Comparison of ENCODE assay signal across 34 cellular contexts in the genomic region with DNA sequence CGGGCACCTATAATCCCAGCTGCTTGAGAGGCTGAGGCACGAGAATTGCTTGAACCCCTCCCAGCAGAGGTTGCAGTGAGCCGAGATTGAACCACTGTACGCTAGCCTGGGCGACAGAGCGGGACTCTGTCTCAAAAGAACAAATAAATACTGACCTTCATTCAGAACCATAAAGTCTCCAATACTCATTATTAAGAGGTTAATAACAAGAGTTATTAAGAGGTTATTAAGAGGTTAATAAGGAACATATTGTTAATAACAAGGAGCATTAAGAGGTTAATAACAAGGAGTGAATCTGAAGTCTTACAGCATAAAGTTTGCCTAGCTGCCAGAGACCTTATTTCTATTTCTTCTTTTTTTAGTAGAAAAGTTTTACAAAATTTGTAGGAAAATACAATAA. TPM values are rescaled to one million over a fixed set of nuclear protein-coding genes. Genes with fewer than 3 reads are reported as not detected.
"Had no signal": no experiment of that assay in that cellular context is flagged by ENCODE, and none has a peak within 500 bp of the region (broad histone marks: within the 10 kb centered on the region; RNA-seq: fewer than 3 reads in every experiment).

No MANE protein-coding gene starts in this region.

- DNase-seq: activated CD4-positive, alpha-beta memory T cell treated with anti-CD3 and anti-CD28 coated beads for 36 hours; activated CD4-positive, alpha-beta T cell treated with anti-CD3 and anti-CD28 coated beads for 36 hours; activated CD4-positive, alpha-beta T cell treated with anti-CD3 and anti-CD28 coated beads, Interleukin-2, amount 10 ng/mL, durations not matched to agents 24 days and 14 days; activated CD4-positive, CD25-positive, alpha-beta regulatory T cell; activated CD4-positive, CD25-positive, alpha-beta regulatory T cell treated with anti-CD3 and anti-CD28 coated beads, Interleukin-2, amount 50 U/mL, for 72 hours; activated CD8-positive, alpha-beta memory T cell treated with anti-CD3 and anti-CD28 coated beads, Interleukin-2, amount 10 ng/mL, durations not matched to agents 7 days and 5 days; activated CD8-positive, alpha-beta memory T cell treated with anti-CD3 and anti-CD28 coated beads, Interleukin-2, amount 50 U/mL, for 4 hours; activated CD8-positive, alpha-beta T cell treated with anti-CD3 and anti-CD28 coated beads, Interleukin-2, amount 10 ng/mL, durations not matched to agents 7 days and 5 days; activated gamma-delta T cell treated with Interleukin-2 at 50 U/mL for 16 hours; activated naive CD4-positive, alpha-beta T cell treated with anti-CD3 and anti-CD28 coated beads, Interleukin-2, amount 50 U/mL, for 16 hours; activated naive CD4-positive, alpha-beta T cell treated with Interleukin-2 at 50 U/mL for 16 hours; activated T-cell treated with anti-CD3 and anti-CD28 coated beads, Interleukin-2, amount 50 U/mL, for 1 hour; activated T-cell treated with anti-CD3 and anti-CD28 coated beads, Interleukin-2, amount 50 U/mL, for 48 hours; amniotic stem cell; anterior cingulate cortex; brain microvascular endothelial cell; cortex of kidney; dermis blood vessel endothelial cell; effector CD4-positive, alpha-beta T cell; esophagus squamous epithelium; foreskin melanocyte; head of caudate nucleus; T-helper 1 cell; T-helper 2 cell had no signal

- H3K27me3 Mint-ChIP-seq: activated CD4-positive, alpha-beta memory T cell treated with anti-CD3 and anti-CD28 coated beads for 36 hours; activated CD4-positive, alpha-beta T cell treated with anti-CD3 and anti-CD28 coated beads for 36 hours; activated CD4-positive, alpha-beta T cell treated with anti-CD3 and anti-CD28 coated beads, Interleukin-2, amount 10 ng/mL, durations not matched to agents 24 days and 14 days; activated CD8-positive, alpha-beta memory T cell treated with anti-CD3 and anti-CD28 coated beads, Interleukin-2, amount 10 ng/mL, durations not matched to agents 7 days and 5 days; activated naive CD8-positive, alpha-beta T cell; central memory CD8-positive, alpha-beta T cell had no signal

- H3K9me3 ChIP-seq: esophagus squamous epithelium had no signal

- H3K36me3 ChIP-seq: brain microvascular endothelial cell had no signal

- H3K4me3 Mint-ChIP-seq: activated CD4-positive, alpha-beta memory T cell treated with anti-CD3 and anti-CD28 coated beads for 36 hours; activated CD4-positive, alpha-beta T cell treated with anti-CD3 and anti-CD28 coated beads for 36 hours; activated CD4-positive, alpha-beta T cell treated with anti-CD3 and anti-CD28 coated beads, Interleukin-2, amount 10 ng/mL, durations not matched to agents 24 days and 14 days; activated CD8-positive, alpha-beta memory T cell treated with anti-CD3 and anti-CD28 coated beads, Interleukin-2, amount 10 ng/mL, durations not matched to agents 7 days and 5 days; activated CD8-positive, alpha-beta T cell treated with anti-CD3 and anti-CD28 coated beads, Interleukin-2, amount 10 ng/mL, durations not matched to agents 7 days and 5 days; activated T-helper 1 cell treated with anti-CD3 and anti-CD28 coated beads, Interleukin-12 subunit alpha, Interleukin-12 subunit beta, Interleukin-2, Interleukin-4 antibody, amounts not matched to agents 30 ng/mL and 10 ng/mL and 1 ng/mL, durations not matched to agents 14 hours and 24 hours and 36 hours; central memory CD8-positive, alpha-beta T cell had no signal

- H3K4me3 ChIP-seq: esophagus squamous epithelium had no signal

- H3K27me3 ChIP-seq: brain microvascular endothelial cell, esophagus squamous epithelium had no signal

- H3K27ac Mint-ChIP-seq: activated CD4-positive, alpha-beta memory T cell treated with anti-CD3 and anti-CD28 coated beads for 36 hours; activated CD4-positive, alpha-beta T cell treated with anti-CD3 and anti-CD28 coated beads for 36 hours; activated CD4-positive, alpha-beta T cell treated with anti-CD3 and anti-CD28 coated beads, Interleukin-2, amount 10 ng/mL, durations not matched to agents 24 days and 14 days; activated CD8-positive, alpha-beta memory T cell treated with anti-CD3 and anti-CD28 coated beads, Interleukin-2, amount 10 ng/mL, durations not matched to agents 7 days and 5 days; activated CD8-positive, alpha-beta T cell treated with anti-CD3 and anti-CD28 coated beads, Interleukin-2, amount 10 ng/mL, durations not matched to agents 7 days and 5 days; activated naive CD8-positive, alpha-beta T cell; activated T-helper 1 cell treated with anti-CD3 and anti-CD28 coated beads, Interleukin-12 subunit alpha, Interleukin-12 subunit beta, Interleukin-2, Interleukin-4 antibody, amounts not matched to agents 30 ng/mL and 10 ng/mL and 1 ng/mL, durations not matched to agents 14 hours and 24 hours and 36 hours; activated T-helper 2 cell treated with anti-CD3 and anti-CD28 coated beads, Interferon-gamma antibody, Interleukin-2, Interleukin-4, amounts not matched to agents 10 μg/mL and 5 μg/mL and 100 μg/mL, durations not matched to agents 14 hours and 24 hours and 36 hours had no signal

- ATAC-seq: activated CD4-positive, alpha-beta T cell treated with anti-CD3 and anti-CD28 coated beads for 36 hours; activated CD8-positive, alpha-beta memory T cell treated with anti-CD3 and anti-CD28 coated beads, Interleukin-2, amount 10 ng/mL, durations not matched to agents 7 days and 5 days; activated CD8-positive, alpha-beta T cell treated with anti-CD3 and anti-CD28 coated beads, Interleukin-2, amount 10 ng/mL, durations not matched to agents 7 days and 5 days had no signal

RNA-seq across cellular contexts. Expression of gene FAM180B, which starts 41.2 kb away (rescaled TPM):
- total RNA-seq: activated CD4-positive, alpha-beta memory T cell treated with anti-CD3 and anti-CD28 coated beads for 36 hours; activated CD8-positive, alpha-beta T cell treated with anti-CD3 and anti-CD28 coated beads, Interleukin-2, amount 10 ng/mL, durations not matched to agents 7 days and 5 days; activated T-helper 1 cell treated with anti-CD3 and anti-CD28 coated beads, Interleukin-12 subunit alpha, Interleukin-12 subunit beta, Interleukin-2, Interleukin-4 antibody, amounts not matched to agents 30 ng/mL and 10 ng/mL and 1 ng/mL, durations not matched to agents 14 hours and 24 hours and 36 hours; bronchial epithelial cell; cardiac septum; cerebellum; dermis blood vessel endothelial cell; endothelial cell of umbilical vein; esophagus squamous epithelium; fibroblast of lung; fibroblast of villous mesenchyme had no signal
